Comparison of ENCODE assay signal across 1 cellular context in genomic region chr21:36319767-36320420, GRCh38.
TF ChIP-seq lines count a peak whose summit lies in the region.

MORC3 (plus strand) TSS chr21:36320197; CDS start chr21:36320265, 68 bp downstream.

TF ChIP-seq in K562, 482 proteins besides CTCF, POLR2A, EP300 and RAD21 (continued from another document and continues in another):
- peak; percentile 51; the same call in 1 of the 2 replicates for TF ChIP-seq REST (CRISPR knock-in tag; IDR thresholded peaks at IDR 0.05; ENCODE audit: low read depth)
- TF ChIP-seq ZNF407 (IDR thresholded peaks at IDR 0.05; ENCODE audit: low read depth): no peak
- TF ChIP-seq SAP30 (IDR thresholded peaks at IDR 0.05; ENCODE audit: borderline replicate concordance, insufficient read depth, low read depth, low read length, poor library complexity, severe bottlenecking): no peak
- TF ChIP-seq DACH1 (IDR thresholded peaks at IDR 0.05; ENCODE audit: partially characterized antibody): peak; percentile 80
- TF ChIP-seq CGGBP1 (CRISPR knock-in tag; IDR thresholded peaks at IDR 0.05): 0 out of 2 replicates have a peak, but pooled peaks have one; percentile 49
- TF ChIP-seq CHD4 (IDR thresholded peaks at IDR 0.05; ENCODE audit: insufficient read depth, insufficient replicate concordance, low read depth, low read length, poor library complexity, severe bottlenecking): no peak
- TF ChIP-seq MEF2A (IDR thresholded peaks at IDR 0.05; ENCODE audit: control insufficient read depth, low read depth, low read length): no peak
- no peak; the same call in 1 of the 2 replicates for TF ChIP-seq ZBTB1 (CRISPR knock-in tag; IDR thresholded peaks at IDR 0.05; ENCODE audit: borderline replicate concordance, low read depth)
- no peak for TF ChIP-seq E2F3 (CRISPR knock-in tag; IDR thresholded peaks at IDR 0.05)
- TF ChIP-seq XRCC3 (IDR thresholded peaks at IDR 0.05): no peak
- peak; percentile 69 for TF ChIP-seq RBM22 (IDR thresholded peaks at IDR 0.05; ENCODE audit: low read depth, low read length, poor library complexity, severe bottlenecking)
- TF ChIP-seq SOX6 (IDR thresholded peaks at IDR 0.05): no peak
- no peak for TF ChIP-seq CTCFL (IDR thresholded peaks at IDR 0.05; ENCODE audit: borderline replicate concordance, insufficient read depth, low read depth, low read length, poor library complexity, severe bottlenecking)
- no peak for TF ChIP-seq OTX1 (CRISPR knock-in tag; IDR thresholded peaks at IDR 0.05)
- no peak for TF ChIP-seq ZNF280A (IDR thresholded peaks at IDR 0.05; ENCODE audit: low read depth, partially characterized antibody)
- peak; percentile 70 for TF ChIP-seq PBX2 (CRISPR knock-in tag; IDR thresholded peaks at IDR 0.05; ENCODE audit: low read depth)
- peak; percentile 92 for TF ChIP-seq PBX2 (tag; conservative IDR thresholded peaks at IDR 0.05; ENCODE audit: low read depth)
- TF ChIP-seq NFATC3 (IDR thresholded peaks at IDR 0.05): no peak
- TF ChIP-seq ZNF217 (CRISPR knock-in tag; IDR thresholded peaks at IDR 0.05): no peak
- TF ChIP-seq PTRF (tag; IDR thresholded peaks at IDR 0.05): no peak
- no peak for TF ChIP-seq ZNF518B (CRISPR knock-in tag; IDR thresholded peaks at IDR 0.05)
- TF ChIP-seq PCBP2 (IDR thresholded peaks at IDR 0.05; ENCODE audit: low read depth, low read length, poor library complexity, severe bottlenecking): no peak
- no peak for TF ChIP-seq NR3C1 (CRISPR knock-in tag; IDR thresholded peaks at IDR 0.05)
- TF ChIP-seq DEAF1 (CRISPR knock-in tag; IDR thresholded peaks at IDR 0.05): no peak
- peak; percentile 74 for TF ChIP-seq HCFC1 (IDR thresholded peaks at IDR 0.05; ENCODE audit: low read depth, low read length)
- TF ChIP-seq MAX (CRISPR knock-in tag; IDR thresholded peaks at IDR 0.05): peak; percentile 54; the same call in 1 of the 2 replicates
- TF ChIP-seq NR2C1 (IDR thresholded peaks at IDR 0.05): no peak
- 0 out of 2 replicates have a peak, but pooled peaks have one; percentile 16 for TF ChIP-seq NR2C1 (tag; IDR thresholded peaks at IDR 0.05)
- no peak for TF ChIP-seq FOXJ3 (CRISPR knock-in tag; IDR thresholded peaks at IDR 0.05)
